Comparison of ENCODE assay signal across 10 cellular contexts in genomic region chr12:47801170-47801903, GRCh38. TPM values are rescaled to one million over a fixed set of nuclear protein-coding genes. Genes with fewer than 3 reads are reported as not detected.
A peak's percentile ranks its signal among the peaks of the same experiment; 100 is the strongest.
DNase-seq lines count a peak whose midpoint lies in the region; TF ChIP-seq lines count a peak whose summit lies in the region.
"Had no signal": no experiment of that assay in that cellular context is flagged by ENCODE, and none has a peak within 500 bp of the region (broad histone marks: within the 10 kb centered on the region; RNA-seq: fewer than 3 reads in every experiment).

No MANE protein-coding gene starts in this region.

- H4K20me1 ChIP-seq in mammary epithelial cell (ENCODE audit: insufficient read depth, low read length), result no peaks in the 10 kb centered on the region

- peak overlapping the region in 1 of 2 experiments; percentile 7 for H3K4ac ChIP-seq in mesenchymal stem cell (ENCODE audit: low read depth in 1 of 2, low read length in 2 of 2)

- H2BK12ac ChIP-seq in mesenchymal stem cell (ENCODE audit: low read length in 2 of 2), result no peak overlapping the region

- no peaks in the 10 kb centered on the region for H3K27me3 ChIP-seq in breast epithelium
- no peaks in the 10 kb centered on the region for H3K27me3 ChIP-seq in mammary epithelial cell (ENCODE audit: insufficient read depth, low read length)
- H3K27me3 ChIP-seq in mesenchymal stem cell (ENCODE audit: control insufficient read depth in 1 of 2, insufficient read depth in 1 of 2, low read length in 2 of 2), result no peaks in the 10 kb centered on the region
- no peaks in the 10 kb centered on the region for H3K27me3 ChIP-seq in uterus

- peak overlapping the region; percentile 49 for H3K27ac Mint-ChIP-seq in chondrocyte (ENCODE audit: unreplicated experiment)

- H3K9me3 ChIP-seq in breast epithelium (no peaks in the 10 kb centered on the region), mammary epithelial cell (replicated peaks; ENCODE audit: insufficient read depth, low read length) (no peaks in the 10 kb centered on the region), mesenchymal stem cell (ENCODE audit: control insufficient read depth, low read length) (no peaks in the 10 kb centered on the region), uterus (no peaks in the 10 kb centered on the region)

- no peak overlapping the region for H2BK120ac ChIP-seq in mesenchymal stem cell (ENCODE audit: low read depth, low read length)

- H3K18ac ChIP-seq in mesenchymal stem cell (ENCODE audit: low read depth in 1 of 2, low read length in 2 of 2), result peak overlapping the region in 1 of 2 experiments; percentile 6

- TF ChIP-seq CTCF in breast epithelium (IDR thresholded peaks at IDR 0.05) (no peak), mammary epithelial cell (conservative IDR thresholded peaks at IDR 0.05 in 1 of 2, IDR thresholded peaks at IDR 0.05 in 1 of 2; ENCODE audit: extremely low read depth in 1 of 2, insufficient read depth in 1 of 2, low read depth in 1 of 2, low read length in 2 of 2) (peak in 1 of 2 donors; percentile 16), chondrocyte (IDR thresholded peaks at IDR 0.05) (no peak), uterus (IDR thresholded peaks at IDR 0.05) (peak; percentile 4 to 36 (median 14))

- peaks cover 1% of the 10 kb centered on the region for H3K36me3 Mint-ChIP-seq in chondrocyte (ENCODE audit: low read depth)

- H3K4me3 ChIP-seq in breast epithelium, result peak overlapping the region in 1 of 3 donors; percentile 16
- no peak overlapping the region for H3K4me3 ChIP-seq in mammary epithelial cell (replicated peaks in 1 of 3; ENCODE audit: insufficient read depth in 1 of 3, low read depth in 2 of 3, low read length in 3 of 3)
- H3K4me3 ChIP-seq in mesenchymal stem cell (ENCODE audit: insufficient read depth in 1 of 2, low read depth in 1 of 2, low read length in 2 of 2), result no peak overlapping the region
- H3K4me3 ChIP-seq in uterus, result no peak overlapping the region

- H2BK5ac ChIP-seq in mesenchymal stem cell (ENCODE audit: low read depth, low read length, poor library complexity, severe bottlenecking), result no peak overlapping the region

- WGBS in mammary epithelial cell (ENCODE audit: low coverage, missing lambda C conversion rate), result 78% methylated on average over 7 of the region's 7 CpGs
- WGBS in mesenchymal stem cell, result 85% methylated on average over 7 of the region's 7 CpGs

- H2BK15ac ChIP-seq in mesenchymal stem cell (ENCODE audit: low read depth, poor library complexity, severe bottlenecking), result no peak overlapping the region

- H3K14ac ChIP-seq in mesenchymal stem cell (ENCODE audit: low read length in 2 of 2), result peak overlapping the region in 1 of 2 experiments; percentile 5

- H3K4me1 ChIP-seq in breast epithelium (peaks cover 41 to 48% of the 10 kb centered on the region in 2 donors), mammary epithelial cell (ENCODE audit: insufficient read depth, low read length) (peaks cover 6% of the 10 kb centered on the region), mesenchymal stem cell (ENCODE audit: control insufficient read depth, insufficient read depth, low read depth, low read length) (peaks cover 38% of the 10 kb centered on the region), uterus (peaks cover 12 to 73% of the 10 kb centered on the region in 2 donors)

- H3K4me3 Mint-ChIP-seq in chondrocyte (ENCODE audit: unreplicated experiment), result no peak overlapping the region

- intact Hi-C loops in breast epithelium (cut with DNase I; ENCODE audit: low total_unique reads) (no loop called here), mammary epithelial cell (cut with micrococcal nuclease) (no loop called here), uterus (cut with DNase I; ENCODE audit: low total_unique reads) (loop anchor here (5.0 kb wide), 1 partner anchor 36 kb away; no protein-coding TSS in a partner anchor)

- H3K27ac ChIP-seq in breast epithelium (peak overlapping the region; percentile 71 to 82), mammary epithelial cell (ENCODE audit: insufficient read depth, low read depth, low read length) (no peak overlapping the region), mesenchymal stem cell (ENCODE audit: low read length, poor library complexity, severe bottlenecking) (peak overlapping the region; percentile 21), uterus (peak overlapping the region; percentile 52)

- no peak overlapping the region for H4K8ac ChIP-seq in mesenchymal stem cell (ENCODE audit: low read length)

- H3K9ac ChIP-seq in mammary epithelial cell (ENCODE audit: insufficient read depth, low read length) (no peak overlapping the region), mesenchymal stem cell (ENCODE audit: low read length) (peak overlapping the region; percentile 46)

- CTCF ChIA-PET in mammary epithelial cell (lab: Charles Lee; ENCODE audit: low non-redundant PET), result no interaction called here

- in situ Hi-C loops in mammary epithelial cell (cut with MboI; ENCODE audit: low sequenced_read_pairs in 2 of 2), result no loop called here

- H2AFZ ChIP-seq in mammary epithelial cell (ENCODE audit: low read depth, low read length) (no peak overlapping the region), mesenchymal stem cell (ENCODE audit: low read depth, low read length) (no peak overlapping the region)

- peaks cover 81% of the 10 kb centered on the region for H3K79me2 ChIP-seq in mammary epithelial cell (ENCODE audit: insufficient read depth, low read length)

- BruUV-seq in mammary epithelial cell (replicated peaks; lab: Mats Ljungman, UMichigan), result no TSS peak

- H4K91ac ChIP-seq in mesenchymal stem cell (ENCODE audit: low read length), result no peak overlapping the region

- no peak for DNase-seq in breast epithelium (ENCODE audit: low spot score in 2 of 2)
- DNase-seq in mammary epithelial cell, result no peak
- DNase-seq in chondrocyte (ENCODE audit: low spot score), result no peak
- DNase-seq in mesenchymal stem cell, result peak; percentile 34
- DNase-seq in uterus, result no peak
- DNase-seq in NCI-H1092 (lab: John Stamatoyannopoulos, UW), result no peak
- no peak for DNase-seq in stimulated activated CD4-positive, alpha-beta T cell treated with anti-CD3 and anti-CD28 coated beads, Interleukin-4, amount 100 ng/mL, for 4 hours
- no peak for DNase-seq in NAMALWA (ENCODE audit: low spot score)
- DNase-seq: NCI-H1694; stimulated activated CD4-positive, alpha-beta T cell treated with anti-CD3 and anti-CD28 coated beads, Interleukin-4, amount 100 ng/mL, for 24 hours had no signal

- H3K27me3 Mint-ChIP-seq in chondrocyte (ENCODE audit: low read depth), result no peaks in the 10 kb centered on the region

- no peak overlapping the region for H2AK5ac ChIP-seq in mesenchymal stem cell (ENCODE audit: low read length, severe bottlenecking)

- H3K9me3 Mint-ChIP-seq in chondrocyte (ENCODE audit: low read depth), result no peaks in the 10 kb centered on the region

- H3K36me3 ChIP-seq in breast epithelium (no peaks in the 10 kb centered on the region), mammary epithelial cell (ENCODE audit: insufficient read depth, low read length) (peaks cover 2% of the 10 kb centered on the region), mesenchymal stem cell (ENCODE audit: control insufficient read depth in 1 of 2, insufficient read depth in 2 of 2, low read depth in 1 of 2, low read length in 2 of 2) (peaks cover 74% of the 10 kb centered on the region in 2 experiments), uterus (no peaks in the 10 kb centered on the region)

- H3K4me1 Mint-ChIP-seq in chondrocyte (ENCODE audit: low read depth), result peaks cover 58% of the 10 kb centered on the region

- peaks cover 32% of the 10 kb centered on the region for H3K79me1 ChIP-seq in mesenchymal stem cell (replicated peaks; ENCODE audit: low read length, poor library complexity, severe bottlenecking)

- TF ChIP-seq POLR2A in breast epithelium (IDR thresholded peaks at IDR 0.05), result no peak
- no peak for TF ChIP-seq POLR2A in uterus (IDR thresholded peaks at IDR 0.05)

- H3K4me2 ChIP-seq in mammary epithelial cell (ENCODE audit: insufficient read depth, low read depth, low read length), result no peak overlapping the region
- no peak overlapping the region for H3K4me2 ChIP-seq in mesenchymal stem cell (ENCODE audit: low read length, poor library complexity, severe bottlenecking)

- dilution Hi-C loops in mammary epithelial cell (cut with HindIII; ENCODE audit: low sequenced_read_pairs), result no loop called here

- H3K23ac ChIP-seq in mesenchymal stem cell (ENCODE audit: low read length in 2 of 2), result no peak overlapping the region

RNA-seq across cellular contexts. Expression of gene HDAC7, which starts 18.4 kb away (rescaled TPM):
- total RNA-seq in breast epithelium (10 to 100 TPM; 37.6 to 77.0 (median 44.9) TPM), mammary epithelial cell (10 to 100 TPM; 17.7 to 72.1 TPM), chondrocyte (79.1 to 93.2 TPM (median 89.6 TPM) in 3 replicates), uterus (100 to 1,000 TPM in 1 of 4 donors, 10 to 100 TPM in 3; 33.0 to 191 (median 42.5) TPM)
- polyA plus RNA-seq in mammary epithelial cell, result 30.5 TPM
- 96.1 TPM for polyA minus RNA-seq in mammary epithelial cell
- polyA plus RNA-seq in mesenchymal stem cell (2013, experiment 1 of 2), result 50.4 TPM
- 47.9 TPM for polyA plus RNA-seq in mesenchymal stem cell (2013, experiment 2 of 2)

RNA-seq across cellular contexts. Expression of gene SLC48A1, which starts 28.3 kb away (rescaled TPM):
- total RNA-seq in breast epithelium, result 10 to 100 TPM; 27.5 to 51.5 (median 30.6) TPM
- total RNA-seq in mammary epithelial cell, result 10 to 100 TPM; 22.0 to 29.3 TPM
- 11.8 TPM for polyA plus RNA-seq in mammary epithelial cell
- polyA minus RNA-seq in mammary epithelial cell, result 22.0 TPM
- total RNA-seq in chondrocyte, result 11.4 to 18.4 TPM (median 11.5 TPM) in 3 replicates
- polyA plus RNA-seq in mesenchymal stem cell (2013, experiment 1 of 2), result 8.4 TPM
- 8.3 TPM for polyA plus RNA-seq in mesenchymal stem cell (2013, experiment 2 of 2)
- 10 to 100 TPM in 3 of 4 donors, 1 to 10 TPM in 1; 1.3 to 50.5 (median 15.4) TPM for total RNA-seq in uterus

RNA-seq across cellular contexts. Expression of gene RAPGEF3, which starts 42.7 kb away (rescaled TPM):
- 10 to 100 TPM; 40.6 to 87.8 (median 60.3) TPM for total RNA-seq in breast epithelium
- total RNA-seq in mammary epithelial cell, result 10 to 100 TPM in 1 of 2 donors, 1 to 10 TPM in 1; 9.7 to 41.0 TPM
- polyA plus RNA-seq in mammary epithelial cell, result 6.2 TPM
- polyA minus RNA-seq in mammary epithelial cell, result 10.0 TPM
- 1.3 to 1.8 TPM (median 1.3 TPM) in 3 replicates for total RNA-seq in chondrocyte
- 1.2 TPM for polyA plus RNA-seq in mesenchymal stem cell (2013, experiment 1 of 2)
- polyA plus RNA-seq in mesenchymal stem cell (2013, experiment 2 of 2), result 1.2 TPM
- 100 to 1,000 TPM in 1 of 4 donors, 10 to 100 TPM in 3; 13.5 to 105 (median 48.7) TPM for total RNA-seq in uterus

Comparison
In these comparisons a context has a peak if more than half of its experiments do, and no peak if none do; other contexts are left out.
1. CTCF ChIP-seq: peak in uterus (4 of 4); none in breast epithelium (0 of 3) and chondrocyte (single experiment).